Comparison of ENCODE assay signal across 1 cellular context in the genomic region with DNA sequence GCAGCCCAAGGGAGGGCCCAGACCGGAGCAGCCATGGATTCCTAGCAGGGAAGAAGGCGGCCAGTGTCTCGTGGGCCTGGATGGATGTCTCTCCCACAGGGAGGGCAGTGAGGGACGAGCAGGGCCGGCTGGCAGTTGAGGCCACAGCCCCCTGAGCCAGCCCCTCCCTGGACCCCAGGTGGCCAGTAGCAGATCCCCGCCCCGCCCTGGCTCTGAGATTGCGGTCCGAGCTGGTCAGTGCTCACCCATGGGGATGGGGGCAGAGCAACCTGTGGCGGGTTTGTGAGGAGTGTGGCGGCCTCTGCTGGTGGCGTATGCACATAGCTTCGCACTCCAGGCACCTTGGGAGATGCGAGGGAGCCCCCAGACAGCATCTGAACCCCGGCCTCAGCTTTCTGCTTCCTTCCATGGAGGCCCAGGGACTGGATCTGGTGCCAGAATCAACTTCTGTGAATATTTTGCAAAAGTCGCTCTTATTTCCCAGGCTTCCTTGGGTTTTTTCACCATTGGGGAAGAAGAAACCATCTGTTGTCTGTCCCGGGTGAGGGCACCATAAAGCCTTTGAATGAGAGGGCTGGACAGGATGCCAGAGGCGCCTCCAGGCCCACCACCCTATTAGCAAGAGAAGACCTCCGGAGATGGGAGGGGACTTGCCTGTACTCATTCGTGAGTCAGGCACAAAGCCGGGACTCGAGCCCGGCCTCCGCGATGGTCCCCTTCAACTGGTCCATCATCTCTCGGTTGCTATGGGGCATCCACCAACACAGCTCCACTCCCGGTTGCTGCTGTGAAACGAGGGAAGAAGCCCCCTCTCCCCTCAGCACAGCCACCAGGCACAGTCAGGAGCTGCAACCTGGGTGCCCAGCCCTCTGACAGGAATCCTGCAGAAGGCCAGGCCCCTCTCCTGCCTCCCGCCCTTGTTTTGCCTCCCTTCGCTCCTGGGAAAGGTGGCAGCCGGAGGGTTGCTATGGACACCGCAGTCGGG.
TF ChIP-seq lines count a peak whose summit lies in the region.

No MANE protein-coding gene starts in this region.

TF ChIP-seq in HEK293, 187 proteins besides CTCF, POLR2A, EP300 and RAD21 (continued from another document and continues in another):
- TF ChIP-seq, protein P1, sequence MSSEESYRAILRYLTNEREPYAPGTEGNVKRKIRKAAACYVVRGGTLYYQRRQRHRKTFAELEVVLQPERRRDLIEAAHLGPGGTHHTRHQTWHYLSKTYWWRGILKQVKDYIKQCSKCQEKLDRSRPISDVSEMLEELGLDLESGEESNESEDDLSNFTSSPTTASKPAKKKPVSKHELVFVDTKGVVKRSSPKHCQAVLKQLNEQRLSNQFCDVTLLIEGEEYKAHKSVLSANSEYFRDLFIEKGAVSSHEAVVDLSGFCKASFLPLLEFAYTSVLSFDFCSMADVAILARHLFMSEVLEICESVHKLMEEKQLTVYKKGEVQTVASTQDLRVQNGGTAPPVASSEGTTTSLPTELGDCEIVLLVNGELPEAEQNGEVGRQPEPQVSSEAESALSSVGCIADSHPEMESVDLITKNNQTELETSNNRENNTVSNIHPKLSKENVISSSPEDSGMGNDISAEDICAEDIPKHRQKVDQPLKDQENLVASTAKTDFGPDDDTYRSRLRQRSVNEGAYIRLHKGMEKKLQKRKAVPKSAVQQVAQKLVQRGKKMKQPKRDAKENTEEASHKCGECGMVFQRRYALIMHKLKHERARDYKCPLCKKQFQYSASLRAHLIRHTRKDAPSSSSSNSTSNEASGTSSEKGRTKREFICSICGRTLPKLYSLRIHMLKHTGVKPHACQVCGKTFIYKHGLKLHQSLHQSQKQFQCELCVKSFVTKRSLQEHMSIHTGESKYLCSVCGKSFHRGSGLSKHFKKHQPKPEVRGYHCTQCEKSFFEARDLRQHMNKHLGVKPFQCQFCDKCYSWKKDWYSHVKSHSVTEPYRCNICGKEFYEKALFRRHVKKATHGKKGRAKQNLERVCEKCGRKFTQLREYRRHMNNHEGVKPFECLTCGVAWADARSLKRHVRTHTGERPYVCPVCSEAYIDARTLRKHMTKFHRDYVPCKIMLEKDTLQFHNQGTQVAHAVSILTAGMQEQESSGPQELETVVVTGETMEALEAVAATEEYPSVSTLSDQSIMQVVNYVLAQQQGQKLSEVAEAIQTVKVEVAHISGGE (tag by site-specific recombination; conservative IDR thresholded peaks at IDR 0.05; ENCODE audit: low read depth), result no peak
- TF ChIP-seq WT1 (tag by site-specific recombination; IDR thresholded peaks at IDR 0.05) (no peak), ZIC2 (tag by site-specific recombination; IDR thresholded peaks at IDR 0.05) (peak; percentile 25; the same call in 1 of the 2 replicates), ZBTB6 (tag by site-specific recombination; IDR thresholded peaks at IDR 0.05) (no peak), ZNF473 (tag by site-specific recombination; IDR thresholded peaks at IDR 0.05) (no peak), ZBTB20 (tag by site-specific recombination; IDR thresholded peaks at IDR 0.05) (peak; percentile 23; the same call in 1 of the 2 replicates), SCRT1 (tag by site-specific recombination; IDR thresholded peaks at IDR 0.05; ENCODE audit: borderline replicate concordance) (peak; percentile 99), ZNF2 (tag by site-specific recombination; IDR thresholded peaks at IDR 0.05) (0 out of 2 replicates have a peak, but pooled peaks have one; percentile 58), ZNF433 (tag by site-specific recombination; IDR thresholded peaks at IDR 0.05; ENCODE audit: low read depth) (no peak), ZSCAN23 (tag by site-specific recombination; IDR thresholded peaks at IDR 0.05) (no peak), ZNF660 (tag by site-specific recombination; IDR thresholded peaks at IDR 0.05) (peak; percentile 49; the same call in 1 of the 2 replicates), ZNF785 (tag by site-specific recombination; IDR thresholded peaks at IDR 0.05) (no peak), ZXDB (tag by site-specific recombination; IDR thresholded peaks at IDR 0.05) (no peak), ZFP37 (tag by site-specific recombination; IDR thresholded peaks at IDR 0.05) (0 out of 2 replicates have a peak, but pooled peaks have one; percentile 37), ZBTB26 (tag by site-specific recombination; optimal IDR thresholded peaks at IDR 0.05) (peak; percentile 15), ZNF548 (tag by site-specific recombination; IDR thresholded peaks at IDR 0.05) (no peak), ZEB2 (tag by site-specific recombination; IDR thresholded peaks at IDR 0.05) (0 out of 2 replicates have a peak, but pooled peaks have one; percentile 19), ZBTB1 (tag by site-specific recombination; IDR thresholded peaks at IDR 0.05) (no peak), ZNF10 (tag by site-specific recombination; IDR thresholded peaks at IDR 0.05) (no peak), MYNN (tag by site-specific recombination; IDR thresholded peaks at IDR 0.05; ENCODE audit: borderline replicate concordance) (no peak), ZNF600 (tag by site-specific recombination; IDR thresholded peaks at IDR 0.05) (peak; percentile 80), IKZF3 (tag by site-specific recombination; IDR thresholded peaks at IDR 0.05) (no peak), PATZ1 (tag by site-specific recombination; IDR thresholded peaks at IDR 0.05) (peak; percentile 64; the same call in 1 of the 2 replicates), PBX3 (CRISPR knock-in tag; IDR thresholded peaks at IDR 0.05) (no peak), FEZF1 (tag by site-specific recombination; IDR thresholded peaks at IDR 0.05) (no peak), ZNF501 (tag by site-specific recombination; IDR thresholded peaks at IDR 0.05) (peak; percentile 28; the same call in 1 of the 2 replicates)
- TF ChIP-seq, protein P2, sequence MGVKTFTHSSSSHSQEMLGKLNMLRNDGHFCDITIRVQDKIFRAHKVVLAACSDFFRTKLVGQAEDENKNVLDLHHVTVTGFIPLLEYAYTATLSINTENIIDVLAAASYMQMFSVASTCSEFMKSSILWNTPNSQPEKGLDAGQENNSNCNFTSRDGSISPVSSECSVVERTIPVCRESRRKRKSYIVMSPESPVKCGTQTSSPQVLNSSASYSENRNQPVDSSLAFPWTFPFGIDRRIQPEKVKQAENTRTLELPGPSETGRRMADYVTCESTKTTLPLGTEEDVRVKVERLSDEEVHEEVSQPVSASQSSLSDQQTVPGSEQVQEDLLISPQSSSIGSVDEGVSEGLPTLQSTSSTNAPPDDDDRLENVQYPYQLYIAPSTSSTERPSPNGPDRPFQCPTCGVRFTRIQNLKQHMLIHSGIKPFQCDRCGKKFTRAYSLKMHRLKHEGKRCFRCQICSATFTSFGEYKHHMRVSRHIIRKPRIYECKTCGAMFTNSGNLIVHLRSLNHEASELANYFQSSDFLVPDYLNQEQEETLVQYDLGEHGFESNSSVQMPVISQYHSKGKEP (tag by site-specific recombination; IDR thresholded peaks at IDR 0.05), result no peak
- TF ChIP-seq, protein P3, sequence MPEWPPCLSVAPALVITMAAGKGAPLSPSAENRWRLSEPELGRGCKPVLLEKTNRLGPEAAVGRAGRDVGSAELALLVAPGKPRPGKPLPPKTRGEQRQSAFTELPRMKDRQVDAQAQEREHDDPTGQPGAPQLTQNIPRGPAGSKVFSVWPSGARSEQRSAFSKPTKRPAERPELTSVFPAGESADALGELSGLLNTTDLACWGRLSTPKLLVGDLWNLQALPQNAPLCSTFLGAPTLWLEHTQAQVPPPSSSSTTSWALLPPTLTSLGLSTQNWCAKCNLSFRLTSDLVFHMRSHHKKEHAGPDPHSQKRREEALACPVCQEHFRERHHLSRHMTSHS (tag by site-specific recombination; IDR thresholded peaks at IDR 0.05), result no peak
- TF ChIP-seq, protein P4, sequence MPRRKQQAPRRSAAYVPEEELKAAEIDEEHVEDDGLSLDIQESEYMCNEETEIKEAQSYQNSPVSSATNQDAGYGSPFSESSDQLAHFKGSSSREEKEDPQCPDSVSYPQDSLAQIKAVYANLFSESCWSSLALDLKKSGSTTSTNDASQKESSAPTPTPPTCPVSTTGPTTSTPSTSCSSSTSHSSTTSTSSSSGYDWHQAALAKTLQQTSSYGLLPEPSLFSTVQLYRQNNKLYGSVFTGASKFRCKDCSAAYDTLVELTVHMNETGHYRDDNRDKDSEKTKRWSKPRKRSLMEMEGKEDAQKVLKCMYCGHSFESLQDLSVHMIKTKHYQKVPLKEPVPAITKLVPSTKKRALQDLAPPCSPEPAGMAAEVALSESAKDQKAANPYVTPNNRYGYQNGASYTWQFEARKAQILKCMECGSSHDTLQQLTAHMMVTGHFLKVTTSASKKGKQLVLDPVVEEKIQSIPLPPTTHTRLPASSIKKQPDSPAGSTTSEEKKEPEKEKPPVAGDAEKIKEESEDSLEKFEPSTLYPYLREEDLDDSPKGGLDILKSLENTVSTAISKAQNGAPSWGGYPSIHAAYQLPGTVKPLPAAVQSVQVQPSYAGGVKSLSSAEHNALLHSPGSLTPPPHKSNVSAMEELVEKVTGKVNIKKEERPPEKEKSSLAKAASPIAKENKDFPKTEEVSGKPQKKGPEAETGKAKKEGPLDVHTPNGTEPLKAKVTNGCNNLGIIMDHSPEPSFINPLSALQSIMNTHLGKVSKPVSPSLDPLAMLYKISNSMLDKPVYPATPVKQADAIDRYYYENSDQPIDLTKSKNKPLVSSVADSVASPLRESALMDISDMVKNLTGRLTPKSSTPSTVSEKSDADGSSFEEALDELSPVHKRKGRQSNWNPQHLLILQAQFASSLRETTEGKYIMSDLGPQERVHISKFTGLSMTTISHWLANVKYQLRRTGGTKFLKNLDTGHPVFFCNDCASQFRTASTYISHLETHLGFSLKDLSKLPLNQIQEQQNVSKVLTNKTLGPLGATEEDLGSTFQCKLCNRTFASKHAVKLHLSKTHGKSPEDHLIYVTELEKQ (tag by site-specific recombination; IDR thresholded peaks at IDR 0.05; ENCODE audit: borderline replicate concordance), result no peak
- TF ChIP-seq, protein P5, sequence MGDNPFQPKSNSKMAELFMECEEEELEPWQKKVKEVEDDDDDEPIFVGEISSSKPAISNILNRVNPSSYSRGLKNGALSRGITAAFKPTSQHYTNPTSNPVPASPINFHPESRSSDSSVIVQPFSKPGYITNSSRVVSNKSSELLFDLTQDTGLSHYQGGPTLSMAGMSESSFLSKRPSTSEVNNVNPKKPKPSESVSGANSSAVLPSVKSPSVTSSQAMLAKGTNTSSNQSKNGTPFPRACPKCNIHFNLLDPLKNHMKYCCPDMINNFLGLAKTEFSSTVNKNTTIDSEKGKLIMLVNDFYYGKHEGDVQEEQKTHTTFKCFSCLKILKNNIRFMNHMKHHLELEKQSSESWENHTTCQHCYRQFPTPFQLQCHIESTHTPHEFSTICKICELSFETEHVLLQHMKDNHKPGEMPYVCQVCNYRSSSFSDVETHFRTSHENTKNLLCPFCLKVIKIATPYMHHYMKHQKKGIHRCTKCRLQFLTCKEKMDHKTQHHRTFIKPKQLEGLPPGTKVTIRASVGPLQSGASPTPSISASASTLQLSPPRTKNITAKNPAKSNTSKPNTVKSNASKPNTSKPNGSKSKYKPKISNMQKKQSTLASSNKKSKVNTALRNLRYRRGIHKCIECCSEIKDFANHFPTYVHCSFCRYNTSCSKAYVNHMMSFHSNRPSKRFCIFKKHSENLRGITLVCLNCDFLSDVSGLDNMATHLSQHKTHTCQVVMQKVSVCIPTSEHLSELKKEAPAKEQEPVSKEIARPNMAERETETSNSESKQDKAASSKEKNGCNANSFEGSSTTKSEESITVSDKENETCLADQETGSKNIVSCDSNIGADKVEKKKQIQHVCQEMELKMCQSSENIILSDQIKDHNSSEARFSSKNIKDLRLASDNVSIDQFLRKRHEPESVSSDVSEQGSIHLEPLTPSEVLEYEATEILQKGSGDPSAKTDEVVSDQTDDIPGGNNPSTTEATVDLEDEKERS (tag by site-specific recombination; IDR thresholded peaks at IDR 0.05), result no peak
- TF ChIP-seq, protein P6, sequence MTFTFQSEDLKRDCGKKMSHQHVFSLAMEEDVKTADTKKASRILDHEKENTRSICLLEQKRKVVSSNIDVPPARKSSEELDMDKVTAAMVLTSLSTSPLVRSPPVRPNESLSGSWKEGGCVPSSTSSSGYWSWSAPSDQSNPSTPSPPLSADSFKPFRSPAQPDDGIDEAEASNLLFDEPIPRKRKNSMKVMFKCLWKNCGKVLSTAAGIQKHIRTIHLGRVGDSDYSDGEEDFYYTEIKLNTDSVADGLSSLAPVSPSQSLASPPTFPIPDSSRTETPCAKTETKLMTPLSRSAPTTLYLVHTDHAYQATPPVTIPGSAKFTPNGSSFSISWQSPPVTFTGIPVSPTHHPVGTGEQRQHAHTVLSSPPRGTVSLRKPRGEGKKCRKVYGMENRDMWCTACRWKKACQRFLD (tag by site-specific recombination; IDR thresholded peaks at IDR 0.05), result no peak
